17 cellular contexts compared by ENCODE assay signal in the genomic region with DNA sequence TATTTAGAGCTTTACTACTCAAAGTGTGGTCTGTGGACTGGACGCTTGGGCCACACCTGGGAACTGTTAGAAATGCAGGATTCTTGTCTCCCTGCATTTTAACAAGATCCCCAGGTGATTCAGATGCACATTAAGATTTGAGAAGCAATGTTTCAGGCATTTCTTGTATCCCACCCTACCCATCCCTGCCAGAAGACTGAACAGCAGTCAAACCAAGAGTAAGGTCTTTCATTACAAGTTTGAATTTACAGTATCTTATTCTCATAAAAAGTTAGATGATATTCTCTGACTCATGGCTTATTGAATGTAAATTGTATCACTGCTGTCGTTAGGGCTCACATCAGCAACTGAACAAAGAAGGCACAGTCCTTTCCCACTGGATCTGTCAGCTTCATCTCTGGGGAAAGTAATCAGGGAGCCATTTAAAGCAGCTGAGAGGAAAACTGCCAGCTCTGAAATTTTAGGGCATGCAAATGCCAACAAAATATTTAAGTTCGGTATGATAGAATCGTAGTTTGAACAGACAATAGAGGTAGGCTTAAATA.
DNase-seq lines count a peak whose midpoint lies in the region; ATAC-seq and TF ChIP-seq lines count a peak whose summit lies in the region.
"Had no signal": no experiment of that assay in that cellular context is flagged by ENCODE, and none has a peak within 500 bp of the region (broad histone marks: within the 10 kb centered on the region; RNA-seq: fewer than 3 reads in every experiment).

No MANE protein-coding gene starts in this region.

- H3K27ac ChIP-seq in PC-3 (ENCODE audit: low read length), result peak overlapping the region; percentile 17
- peak overlapping the region; percentile 98 for H3K27ac ChIP-seq in mammary epithelial cell (ENCODE audit: insufficient read depth, low read depth, low read length)
- peak overlapping the region; percentile 98 for H3K27ac ChIP-seq in layer of hippocampus (ENCODE audit: low read depth, low read length)
- H3K27ac ChIP-seq: left lung, WERI-Rb-1 had no signal

- no peaks in the 10 kb centered on the region for H4K20me1 ChIP-seq in PC-3 (ENCODE audit: low read length)
- no peaks in the 10 kb centered on the region for H4K20me1 ChIP-seq in mammary epithelial cell (ENCODE audit: insufficient read depth, low read length)

- in situ Hi-C loops in mammary epithelial cell (cut with MboI; ENCODE audit: low sequenced_read_pairs in 2 of 2), result loop anchor here (5.0 to 25.0 kb wide), 5 partner anchors 42 to 533 kb away; a partner anchor contains a TSS

- dilution Hi-C loops in mammary epithelial cell (cut with HindIII; ENCODE audit: low sequenced_read_pairs), result no loop called here

- no peaks in the 10 kb centered on the region for H3K9me2 ChIP-seq in PC-3 (replicated peaks; ENCODE audit: low read length)

- 16% methylated on average over 4 of the region's 4 CpGs for WGBS in mammary epithelial cell (ENCODE audit: low coverage, missing lambda C conversion rate)

- no peaks in the 10 kb centered on the region for H3K9me3 ChIP-seq in PC-3 (ENCODE audit: low read length)
- H3K9me3 ChIP-seq in mammary epithelial cell (replicated peaks; ENCODE audit: insufficient read depth, low read length), result no peaks in the 10 kb centered on the region
- no peaks in the 10 kb centered on the region for H3K9me3 ChIP-seq in skeletal muscle satellite cell (replicated peaks; ENCODE audit: low read length)
- H3K9me3 ChIP-seq: BE2C, left lung had no signal

- peaks cover 62% of the 10 kb centered on the region for H3K4me1 ChIP-seq in PC-3 (ENCODE audit: insufficient read depth, low read length)
- H3K4me1 ChIP-seq in mammary epithelial cell (ENCODE audit: insufficient read depth, low read length), result peaks cover 70% of the 10 kb centered on the region
- peaks cover 56% of the 10 kb centered on the region for H3K4me1 ChIP-seq in skeletal muscle satellite cell (ENCODE audit: control insufficient read depth, insufficient read depth, low read length)

- H3K4me2 ChIP-seq in PC-3 (ENCODE audit: low read length), result peak overlapping the region; percentile 30
- peak overlapping the region; percentile 10 for H3K4me2 ChIP-seq in mammary epithelial cell (ENCODE audit: insufficient read depth, low read depth, low read length)
- no peak overlapping the region for H3K4me2 ChIP-seq in skeletal muscle satellite cell (ENCODE audit: low read length)

- H3F3A ChIP-seq in PC-3 (ENCODE audit: low read length, unreplicated experiment), result no peaks in the 10 kb centered on the region

- H3K36me3 ChIP-seq in PC-3 (ENCODE audit: low read depth, low read length), result no peaks in the 10 kb centered on the region
- H3K36me3 ChIP-seq in mammary epithelial cell (ENCODE audit: insufficient read depth, low read length), result no peaks in the 10 kb centered on the region
- no peaks in the 10 kb centered on the region for H3K36me3 ChIP-seq in skeletal muscle satellite cell (ENCODE audit: insufficient read depth, low read length)
- H3K36me3 ChIP-seq: BE2C, left lung, WERI-Rb-1 had no signal

- POLR2A ChIA-PET in PC-3 (lab: Charles Lee; ENCODE audit: unreplicated experiment), result no interaction called here

- H3K79me2 ChIP-seq in PC-3 (ENCODE audit: low read length), result no peaks in the 10 kb centered on the region
- no peaks in the 10 kb centered on the region for H3K79me2 ChIP-seq in mammary epithelial cell (ENCODE audit: insufficient read depth, low read length)

- DNase-seq in PC-3 (peak; percentile 56), mammary epithelial cell (peak; percentile 62), T-helper 9 cell (no peak), NCI-H526 treated with DMSO at 0.1 percent for 48 hours (lab: John Stamatoyannopoulos, UW) (no peak)
- no peak for DNase-seq in stimulated activated CD8-positive, alpha-beta memory T cell treated with anti-CD3 and anti-CD28 coated beads, Interleukin-4, amount 100 ng/mL, for 48 hours
- DNase-seq: activated CD4-positive, alpha-beta memory T cell treated with anti-CD3 and anti-CD28 coated beads, Interleukin-2, amount 10 ng/mL, durations not matched to agents 7 days and 5 days; activated T-cell treated with anti-CD3 and anti-CD28 coated beads, Interleukin-2, amount 50 U/mL, for 4 hours; BE2C; effector memory CD8-positive, alpha-beta T cell; left lung; stimulated activated CD4-positive, alpha-beta T cell treated with anti-CD3 and anti-CD28 coated beads, Interleukin-1b, Interleukin-23, amount 100 ng/mL, for 48 hours; WERI-Rb-1 had no signal

- H3K27me3 ChIP-seq in PC-3 (ENCODE audit: low read length), result no peaks in the 10 kb centered on the region
- H3K27me3 ChIP-seq in mammary epithelial cell (ENCODE audit: insufficient read depth, low read length), result no peaks in the 10 kb centered on the region
- no peaks in the 10 kb centered on the region for H3K27me3 ChIP-seq in layer of hippocampus (ENCODE audit: control insufficient read depth, insufficient read depth, low read length)
- no peaks in the 10 kb centered on the region for H3K27me3 ChIP-seq in skeletal muscle satellite cell (ENCODE audit: control insufficient read depth, insufficient read depth, low read length)
- H3K27me3 ChIP-seq: BE2C, left lung had no signal

- H2AFZ ChIP-seq in PC-3 (ENCODE audit: low read length) (no peak overlapping the region), mammary epithelial cell (ENCODE audit: low read depth, low read length) (peak overlapping the region; percentile 54)

- no peak for TF ChIP-seq CTCF in PC-3 (conservative IDR thresholded peaks at IDR 0.05; ENCODE audit: low read depth, low read length)
- TF ChIP-seq CTCF in mammary epithelial cell (conservative IDR thresholded peaks at IDR 0.05 in 1 of 2, IDR thresholded peaks at IDR 0.05 in 1 of 2; ENCODE audit: extremely low read depth in 1 of 2, insufficient read depth in 1 of 2, low read depth in 1 of 2, low read length in 2 of 2), result no peak

- H3K4me3 ChIP-seq in PC-3 (ENCODE audit: low read length) (no peak overlapping the region), mammary epithelial cell (replicated peaks in 1 of 3; ENCODE audit: insufficient read depth in 1 of 3, low read depth in 2 of 3, low read length in 3 of 3) (no peak overlapping the region), skeletal muscle satellite cell (ENCODE audit: low read length) (no peak overlapping the region)
- H3K4me3 ChIP-seq: left lung had no signal

- CTCF ChIA-PET in PC-3 (lab: Charles Lee), result interaction anchor here (0.7 to 2.1 kb wide), 9 partner anchors 44 to 1714 kb away, joined by 3 to 29 read pairs (median 6); no protein-coding TSS in a partner anchor
- CTCF ChIA-PET in mammary epithelial cell (lab: Charles Lee; ENCODE audit: low non-redundant PET), result interaction anchor here (1.1 kb wide), 1 partner anchor 87 kb away, joined by 3 read pairs; no protein-coding TSS in a partner anchor

- H3K9ac ChIP-seq in PC-3 (ENCODE audit: low read length) (no peak overlapping the region), mammary epithelial cell (ENCODE audit: insufficient read depth, low read length) (no peak overlapping the region), skeletal muscle satellite cell (ENCODE audit: low read depth, low read length) (peak overlapping the region; percentile 60)

- ATAC-seq in PC-3 (peak; percentile 42), HG02970 (IDR thresholded peaks at IDR 0.05; ENCODE audit: low FRiP score, unreplicated experiment) (no peak)
- ATAC-seq: activated T-cell treated with anti-CD3 and anti-CD28 coated beads, Interleukin-2, amount 50 U/mL, for 4 hours; effector memory CD8-positive, alpha-beta T cell; HCT116; natural killer cell treated with Interleukin-12 subunit alpha and Interleukin-12 subunit beta and Interleukin-15 and Interleukin-18, amount 100 ng/mL, for 72 hours had no signal

- intact Hi-C loops in PC-3 (cut with micrococcal nuclease), result loop anchor here (5.0 kb wide), 1 partner anchor 1013 kb away; a partner anchor contains a TSS
- intact Hi-C loops in mammary epithelial cell (cut with micrococcal nuclease), result loop anchor here (5.0 kb wide), 1 partner anchor 1013 kb away; a partner anchor contains a TSS

- no TSS peak for BruUV-seq in PC-3 (replicated peaks; lab: Mats Ljungman, UMichigan)
- TSS peak; percentile 10 for BruUV-seq in mammary epithelial cell (replicated peaks; lab: Mats Ljungman, UMichigan)

Comparison
In these comparisons a context has a peak if more than half of its experiments do, and no peak if none do; other contexts are left out.
1. DNase-seq: peak in PC-3 (single experiment) and mammary epithelial cell (single experiment); none in stimulated activated CD8-positive, alpha-beta memory T cell treated with anti-CD3 and anti-CD28 coated beads, Interleukin-4, amount 100 ng/mL, for 48 hours (single experiment), T-helper 9 cell (single experiment) and NCI-H526 treated with DMSO at 0.1 percent for 48 hours (single experiment).
2. H3K27ac ChIP-seq: peak in every context shown above with its lines; median percentile 98 in mammary epithelial cell; 98 in layer of hippocampus; 17 in PC-3.